ENCODE assay signal across 8 cellular contexts in genomic region chr16:83953796-83954576, GRCh38. TPM values are rescaled to one million over a fixed set of nuclear protein-coding genes. Genes with fewer than 3 reads are reported as not detected.
DNase-seq lines count a peak whose midpoint lies in the region; ATAC-seq and TF ChIP-seq lines count a peak whose summit lies in the region.

No MANE protein-coding gene starts in this region.

- H2AFZ ChIP-seq in MM.1S (ENCODE audit: low read length): peak overlapping the region; percentile 67

- no peak overlapping the region for H3K27ac Mint-ChIP-seq in activated naive CD8-positive, alpha-beta T cell treated with anti-CD3 and anti-CD28 coated beads for 36 hours
- H3K27ac Mint-ChIP-seq in stimulated activated naive B cell treated with anti-CD40 and anti-IgM and Interleukin-4, amounts not matched to agents 10 μg/mL and 1 μg/mL and 100 μg/mL, for 72 hours: no peak overlapping the region

- H3K4me3 Mint-ChIP-seq in activated naive CD8-positive, alpha-beta T cell treated with anti-CD3 and anti-CD28 coated beads for 36 hours: peak overlapping the region; percentile 65
- H3K4me3 Mint-ChIP-seq in stimulated activated naive B cell treated with anti-CD40 and anti-IgM and Interleukin-4, amounts not matched to agents 10 μg/mL and 1 μg/mL and 100 μg/mL, for 72 hours: peak overlapping the region; percentile 85 to 88

- peaks cover 28% of the 10 kb centered on the region for H3K27me3 Mint-ChIP-seq in activated naive CD8-positive, alpha-beta T cell treated with anti-CD3 and anti-CD28 coated beads for 36 hours
- peaks cover 21 to 23% of the 10 kb centered on the region in 2 donors for H3K27me3 Mint-ChIP-seq in stimulated activated naive B cell treated with anti-CD40 and anti-IgM and Interleukin-4, amounts not matched to agents 10 μg/mL and 1 μg/mL and 100 μg/mL, for 72 hours

- H3K9me2 ChIP-seq in MM.1S (replicated peaks; ENCODE audit: insufficient read depth, low read length): no peaks in the 10 kb centered on the region

- peak overlapping the region; percentile 92 for H3K4me2 ChIP-seq in MM.1S (ENCODE audit: low read depth, low read length)

- intact Hi-C loops in heart left ventricle (cut with DNase I) (loop anchor here in 6 of 10 donors (1.0 to 10.0 kb wide), 8 partner anchors 42 to 531 kb away; partner anchors contain the start of genes MLYCD (in 1 of the 6) and TAF1C (in 1 of the 6)), left cardiac atrium (cut with DNase I) (no loop called here)

- TF ChIP-seq CTCF in heart left ventricle (IDR thresholded peaks at IDR 0.05) (peak in 8 of 12 donors; percentile 22 to 44 (median 34)), MM.1S (IDR thresholded peaks at IDR 0.05; ENCODE audit: low read length) (peak; percentile 62)

- H3K9me3 ChIP-seq in heart left ventricle (no peaks in the 10 kb centered on the region), MM.1S (replicated peaks; ENCODE audit: insufficient read depth, low read length) (no peaks in the 10 kb centered on the region)

- no peaks in the 10 kb centered on the region for H3K36me3 Mint-ChIP-seq in activated naive CD8-positive, alpha-beta T cell treated with anti-CD3 and anti-CD28 coated beads for 36 hours
- peaks cover 0 to 11% of the 10 kb centered on the region in 2 donors for H3K36me3 Mint-ChIP-seq in stimulated activated naive B cell treated with anti-CD40 and anti-IgM and Interleukin-4, amounts not matched to agents 10 μg/mL and 1 μg/mL and 100 μg/mL, for 72 hours

- H3K4me3 ChIP-seq in heart left ventricle (peak overlapping the region; percentile 36 to 87 (median 63)), MM.1S (ENCODE audit: low read length) (peak overlapping the region; percentile 65)

- H3K79me2 ChIP-seq in MM.1S (ENCODE audit: low read length): no peaks in the 10 kb centered on the region

- no peaks in the 10 kb centered on the region for H4K20me1 ChIP-seq in MM.1S (ENCODE audit: insufficient read depth, low read length)

- H3K9ac ChIP-seq in MM.1S (ENCODE audit: low read length): peak overlapping the region; percentile 51; the same call in 1 of the 2 replicates

- peak overlapping the region; percentile 64 to 99 (median 94) for H3K27ac ChIP-seq in heart left ventricle
- peak overlapping the region; percentile 25; the same call in 1 of the 2 replicates for H3K27ac ChIP-seq in MM.1S (ENCODE audit: low read length)

- no peaks in the 10 kb centered on the region for H3F3A ChIP-seq in MM.1S (ENCODE audit: insufficient read depth, low read length)

- H3K27me3 ChIP-seq in heart left ventricle (no peaks in the 10 kb centered on the region), MM.1S (replicated peaks; ENCODE audit: insufficient read depth, low read length) (no peaks in the 10 kb centered on the region)

- H3K9me3 Mint-ChIP-seq in activated naive CD8-positive, alpha-beta T cell treated with anti-CD3 and anti-CD28 coated beads for 36 hours: no peaks in the 10 kb centered on the region
- H3K9me3 Mint-ChIP-seq in stimulated activated naive B cell treated with anti-CD40 and anti-IgM and Interleukin-4, amounts not matched to agents 10 μg/mL and 1 μg/mL and 100 μg/mL, for 72 hours: no peaks in the 10 kb centered on the region

- ATAC-seq in heart left ventricle: peak in 2 of 4 donors; percentile 8 to 16
- no peak for ATAC-seq in left cardiac atrium
- peak; percentile 58 to 64 for ATAC-seq in stimulated activated naive B cell treated with anti-CD40 and anti-IgM and Interleukin-4, amounts not matched to agents 10 μg/mL and 1 μg/mL and 100 μg/mL, for 72 hours (replicated peaks)
- ATAC-seq in GM21526 (IDR thresholded peaks at IDR 0.05; ENCODE audit: low FRiP score, unreplicated experiment): no peak

- H3K4me1 ChIP-seq in heart left ventricle (peaks cover 0 to 54% (median 28%) of the 10 kb centered on the region in 12 donors), MM.1S (ENCODE audit: low read length) (0 out of 2 replicates have a peak, but pooled peaks cover 2% of the 10 kb centered on the region)

- peaks cover 9% of the 10 kb centered on the region for H3K4me1 Mint-ChIP-seq in activated naive CD8-positive, alpha-beta T cell treated with anti-CD3 and anti-CD28 coated beads for 36 hours
- H3K4me1 Mint-ChIP-seq in stimulated activated naive B cell treated with anti-CD40 and anti-IgM and Interleukin-4, amounts not matched to agents 10 μg/mL and 1 μg/mL and 100 μg/mL, for 72 hours: peaks cover 6 to 36% of the 10 kb centered on the region in 2 donors

- DNase-seq in heart left ventricle (no peak), left cardiac atrium (no peak), MM.1S (peak; percentile 66), iris pigment epithelial cell (ENCODE audit: low read depth) (peak; percentile 54), GM19240 (ENCODE audit: insufficient read length, low spot score) (no peak)
- peak; percentile 16 for DNase-seq in activated naive CD8-positive, alpha-beta T cell treated with anti-CD3 and anti-CD28 coated beads for 36 hours
- no peak for DNase-seq in stimulated activated naive B cell treated with anti-CD40 and anti-IgM and Interleukin-4, amounts not matched to agents 10 μg/mL and 1 μg/mL and 100 μg/mL, for 72 hours

- TF ChIP-seq POLR2A in heart left ventricle (IDR thresholded peaks at IDR 0.05): no peak

- H3K36me3 ChIP-seq in heart left ventricle (peaks cover 0 to 11% (median 0%) of the 10 kb centered on the region in 9 donors), MM.1S (replicated peaks; ENCODE audit: insufficient read depth, low read length) (no peaks in the 10 kb centered on the region)

- 18 to 37% (median 29%) methylated on average over 10 to 19 of the region's 19 CpGs for WGBS in heart left ventricle, 4 donors

RNA-seq across cellular contexts. Expression of gene OSGIN1, which starts 0.9 kb away (rescaled TPM):
- total RNA-seq in heart left ventricle (10 to 100 TPM in 2 of 9 donors, 1 to 10 TPM in 7; 3.3 to 11.0 (median 7.0) TPM), left cardiac atrium (1 to 10 TPM; 7.0 to 8.3 TPM)
- 10 to 100 TPM in 1 of 2 donors, 1 to 10 TPM in 1; 7.4 to 12.8 TPM for polyA plus RNA-seq in heart left ventricle
- 1 to 10 TPM in 1 of 2 experiments, under 1 TPM in 1; 0.92 to 1.8 TPM for total RNA-seq in activated naive CD8-positive, alpha-beta T cell treated with anti-CD3 and anti-CD28 coated beads for 36 hours

RNA-seq across cellular contexts. Expression of gene NECAB2, which starts 14.1 kb away (rescaled TPM):
- 1 to 10 TPM in 2 of 9 donors, under 1 TPM in 5, not detected in 2; 0.24 to 1.3 (median 0.77) TPM for total RNA-seq in heart left ventricle
- 1 to 10 TPM; 1.2 to 2.1 TPM for polyA plus RNA-seq in heart left ventricle
- under 1 TPM in 1 of 2 donors, not detected in 1; 0.91 TPM for total RNA-seq in left cardiac atrium
- total RNA-seq in activated naive CD8-positive, alpha-beta T cell treated with anti-CD3 and anti-CD28 coated beads for 36 hours: not detected

RNA-seq across cellular contexts. Expression of gene MLYCD, which starts 55.1 kb away (rescaled TPM):
- 10 to 100 TPM; 22.5 to 65.3 (median 40.2) TPM for total RNA-seq in heart left ventricle
- 10 to 100 TPM; 19.4 to 21.8 TPM for polyA plus RNA-seq in heart left ventricle
- 10 to 100 TPM; 27.0 to 36.3 TPM for total RNA-seq in left cardiac atrium
- 1 to 10 TPM; 2.4 TPM for total RNA-seq in activated naive CD8-positive, alpha-beta T cell treated with anti-CD3 and anti-CD28 coated beads for 36 hours

Comparison
In these comparisons a context has a peak if more than half of its experiments do, and no peak if none do; other contexts are left out.
1. intact Hi-C loops: an anchor here in heart left ventricle (1.0 to 10.0 kb wide); none called in left cardiac atrium.
2. ATAC-seq: peak in stimulated activated naive B cell treated with anti-CD40 and anti-IgM and Interleukin-4, amounts not matched to agents 10 μg/mL and 1 μg/mL and 100 μg/mL, for 72 hours (2 of 2); none in left cardiac atrium (0 of 2) and GM21526 (single experiment).
3. DNase-seq: peak in MM.1S (single experiment), activated naive CD8-positive, alpha-beta T cell treated with anti-CD3 and anti-CD28 coated beads for 36 hours (single experiment) and iris pigment epithelial cell (single experiment); none in heart left ventricle (0 of 5), left cardiac atrium (single experiment), stimulated activated naive B cell treated with anti-CD40 and anti-IgM and Interleukin-4, amounts not matched to agents 10 μg/mL and 1 μg/mL and 100 μg/mL, for 72 hours (single experiment) and GM19240 (single experiment).
4. RNA of gene MLYCD, which starts 55.1 kb away (total RNA-seq): 22.5 to 65.3 TPM in heart left ventricle and 27.0 to 36.3 TPM in left cardiac atrium; 2.4 TPM in activated naive CD8-positive, alpha-beta T cell treated with anti-CD3 and anti-CD28 coated beads for 36 hours; every median in the first group is over 4 times any median in the second.